ENCODE assay signal across 23 cellular contexts in genomic region chr20:19427913-19428800, GRCh38.
A peak's percentile ranks its signal among the peaks of the same experiment; 100 is the strongest.
DNase-seq lines count a peak whose midpoint lies in the region; ATAC-seq and TF ChIP-seq lines count a peak whose summit lies in the region.
"Had no signal": no experiment of that assay in that cellular context is flagged by ENCODE, and none has a peak within 500 bp of the region (broad histone marks: within the 10 kb centered on the region; RNA-seq: fewer than 3 reads in every experiment).

No MANE protein-coding gene starts in this region.

- DNase-seq in Ammon's horn (ENCODE audit: low spot score) (peak; percentile 12), M059J (ENCODE audit: low read depth) (peak; percentile 29), SKM-1 (lab: John Stamatoyannopoulos, UW; ENCODE audit: unreplicated experiment) (peak; percentile 24), activated gamma-delta T cell (lab: John Stamatoyannopoulos, UW) (no peak), T-helper 17 cell (no peak)
- DNase-seq: activated CD4-positive, alpha-beta T cell treated with anti-CD3 and anti-CD28 coated beads for 48 hours; activated effector memory CD4-positive, alpha-beta T cell treated with Interleukin-2 at 50 U/mL for 16 hours; adrenal gland; dorsolateral prefrontal cortex; foreskin fibroblast; hippocampal formation; KG1; mammary epithelial cell; NCI-H146; NCI-H748 treated with DMSO at 0.1 percent for 48 hours; ovary; RPMI8226; SW 1271 had no signal

- peaks cover 47 to 60% of the 10 kb centered on the region in 2 experiments for H3K4me1 ChIP-seq in neutrophil (ENCODE audit: control insufficient read depth in 1 of 2, insufficient read depth in 1 of 2, low read depth in 1 of 2, low read length in 1 of 2)
- H3K4me1 ChIP-seq: adrenal gland, BE2C had no signal

- TF ChIP-seq CTCF in neutrophil (IDR thresholded peaks at IDR 0.05) = no peak

- H3K9me3 ChIP-seq in neutrophil = no peaks in the 10 kb centered on the region
- no peaks in the 10 kb centered on the region for H3K9me3 ChIP-seq in T-helper 17 cell (ENCODE audit: control insufficient read depth, low read length, poor library complexity, severe bottlenecking)
- H3K9me3 ChIP-seq: adrenal gland, BE2C, ovary, stomach had no signal

- H3K36me3 Mint-ChIP-seq in T-helper 17 cell (ENCODE audit: low read depth) = no peaks in the 10 kb centered on the region

- ATAC-seq in GM18520 (IDR thresholded peaks at IDR 0.05; ENCODE audit: unreplicated experiment) (no peak), GM21528 (IDR thresholded peaks at IDR 0.05; ENCODE audit: low FRiP score, unreplicated experiment) (no peak), T-helper 17 cell (no peak)

- no peaks in the 10 kb centered on the region for H3K27me3 Mint-ChIP-seq in T-helper 17 cell

- H3K4me1 Mint-ChIP-seq in T-helper 17 cell = no peaks in the 10 kb centered on the region

- H3K36me3 ChIP-seq in neutrophil = no peaks in the 10 kb centered on the region
- H3K36me3 ChIP-seq: adrenal gland, BE2C, ovary, stomach had no signal

- H3K27ac Mint-ChIP-seq in T-helper 17 cell = no peak overlapping the region

- no peak overlapping the region for H3K4me3 Mint-ChIP-seq in T-helper 17 cell

- H3K27me3 ChIP-seq in neutrophil = no peaks in the 10 kb centered on the region
- H3K27me3 ChIP-seq: adrenal gland, BE2C, ovary, stomach had no signal

- H3K27ac ChIP-seq in neutrophil = peak overlapping the region; percentile 89
- H3K27ac ChIP-seq: adrenal gland, dorsolateral prefrontal cortex, ovary, stomach had no signal

- peak overlapping the region; percentile 52 to 53 for H3K4me3 ChIP-seq in neutrophil (ENCODE audit: low read depth in 1 of 2, low read length in 1 of 2)
- H3K4me3 ChIP-seq: adrenal gland, dorsolateral prefrontal cortex, ovary, stomach had no signal

Comparison
In these comparisons a context has a peak if more than half of its experiments do, and no peak if none do; other contexts are left out.
1. DNase-seq: peak in Ammon's horn (single experiment), M059J (single experiment) and SKM-1 (single experiment); none in activated gamma-delta T cell (single experiment) and T-helper 17 cell (0 of 3).